In genomic region chr9:114735732-114736131, GRCh38 we compare ENCODE assay signal across 17 cellular contexts. TPM values are rescaled to one million over a fixed set of nuclear protein-coding genes. Genes with fewer than 3 reads are reported as not detected.
DNase-seq lines count a peak whose midpoint lies in the region; ATAC-seq and TF ChIP-seq lines count a peak whose summit lies in the region.
"Had no signal": no experiment of that assay in that cellular context is flagged by ENCODE, and none has a peak within 500 bp of the region (broad histone marks: within the 10 kb centered on the region; RNA-seq: fewer than 3 reads in every experiment).

No MANE protein-coding gene starts in this region.

- H3K27me3 Mint-ChIP-seq in activated naive CD4-positive, alpha-beta T cell treated with anti-CD3 and anti-CD28 coated beads for 36 hours (ENCODE audit: low read depth) = no peaks in the 10 kb centered on the region
- H3K27me3 Mint-ChIP-seq in effector memory CD8-positive, alpha-beta T cell = no peaks in the 10 kb centered on the region
- H3K27me3 Mint-ChIP-seq in stimulated activated naive CD8-positive, alpha-beta T cell treated with anti-CD3 and anti-CD28 coated beads, Interleukin-15, amount 100 ng/mL, for 72 hours = no peaks in the 10 kb centered on the region
- H3K27me3 Mint-ChIP-seq in endodermal cell (ENCODE audit: insufficient read depth) = peaks cover 19% of the 10 kb centered on the region

- intact Hi-C loops in activated naive CD4-positive, alpha-beta T cell treated with anti-CD3 and anti-CD28 coated beads for 36 hours (cut with micrococcal nuclease) = loop anchor here (2.0 to 5.0 kb wide), 2 partner anchors 45 to 328 kb away; no protein-coding TSS in a partner anchor

- no peak for DNase-seq in activated naive CD4-positive, alpha-beta T cell treated with anti-CD3 and anti-CD28 coated beads for 36 hours
- DNase-seq in activated naive CD4-positive, alpha-beta T cell treated with anti-CD3 and anti-CD28 coated beads, Interleukin-2, amount 50 U/mL, for 16 hours = no peak
- peak in 1 of 3 experiments; percentile 15 for DNase-seq in effector memory CD8-positive, alpha-beta T cell
- DNase-seq in stimulated activated naive CD8-positive, alpha-beta T cell treated with anti-CD3 and anti-CD28 coated beads, Interleukin-15, amount 100 ng/mL, for 72 hours = no peak
- DNase-seq in endodermal cell = no peak
- no peak for DNase-seq in NOMO-1 treated with dmso at 0.1 percent for 144 hours (lab: John Stamatoyannopoulos, UW; ENCODE audit: unreplicated experiment)
- DNase-seq in cerebellum (ENCODE audit: low spot score) = no peak
- DNase-seq: AML-193, islet precursor cell, NCI-H1930 had no signal

- H3K27ac ChIP-seq in endodermal cell (ENCODE audit: low read depth, low read length) = no peak overlapping the region
- H3K27ac ChIP-seq: coronary artery, gastroesophageal sphincter, prostate gland had no signal

- H3K27me3 ChIP-seq in endodermal cell (ENCODE audit: control insufficient read depth, insufficient read depth, low read length, poor library complexity, severe bottlenecking) = no peaks in the 10 kb centered on the region
- H3K27me3 ChIP-seq: gastroesophageal sphincter had no signal

- no peaks in the 10 kb centered on the region for H3K4me1 ChIP-seq in endodermal cell (ENCODE audit: control insufficient read depth, insufficient read depth, low read length)
- H3K4me1 ChIP-seq: gastroesophageal sphincter, prostate gland had no signal

- CTCF ChIA-PET in activated naive CD4-positive, alpha-beta T cell treated with anti-CD3 and anti-CD28 coated beads for 36 hours (lab: Charles Lee) = interaction anchor here (1.0 to 9.9 kb wide), 6 partner anchors 12 to 276 kb away, joined by 3 to 155 read pairs (median 20); partner anchors contain the start of gene TEX48

- peak overlapping the region; percentile 2 for H3K27ac Mint-ChIP-seq in activated naive CD4-positive, alpha-beta T cell treated with anti-CD3 and anti-CD28 coated beads for 36 hours
- H3K27ac Mint-ChIP-seq in effector memory CD8-positive, alpha-beta T cell = peak overlapping the region; percentile 80 to 89
- H3K27ac Mint-ChIP-seq in stimulated activated naive CD8-positive, alpha-beta T cell treated with anti-CD3 and anti-CD28 coated beads, Interleukin-15, amount 100 ng/mL, for 72 hours = peak overlapping the region in 1 of 2 donors; percentile 94
- no peak overlapping the region for H3K27ac Mint-ChIP-seq in endodermal cell

- no peaks in the 10 kb centered on the region for H3K9me3 Mint-ChIP-seq in activated naive CD4-positive, alpha-beta T cell treated with anti-CD3 and anti-CD28 coated beads for 36 hours
- no peaks in the 10 kb centered on the region for H3K9me3 Mint-ChIP-seq in effector memory CD8-positive, alpha-beta T cell
- H3K9me3 Mint-ChIP-seq in stimulated activated naive CD8-positive, alpha-beta T cell treated with anti-CD3 and anti-CD28 coated beads, Interleukin-15, amount 100 ng/mL, for 72 hours = peaks cover under 1 to 5% of the 10 kb centered on the region in 2 donors
- no peaks in the 10 kb centered on the region for H3K9me3 Mint-ChIP-seq in endodermal cell

- H3K4me3 Mint-ChIP-seq in activated naive CD4-positive, alpha-beta T cell treated with anti-CD3 and anti-CD28 coated beads for 36 hours = no peak overlapping the region
- H3K4me3 Mint-ChIP-seq in effector memory CD8-positive, alpha-beta T cell = peak overlapping the region; percentile 55 to 71
- H3K4me3 Mint-ChIP-seq in stimulated activated naive CD8-positive, alpha-beta T cell treated with anti-CD3 and anti-CD28 coated beads, Interleukin-15, amount 100 ng/mL, for 72 hours = peak overlapping the region; percentile 21 to 62
- no peak overlapping the region for H3K4me3 Mint-ChIP-seq in endodermal cell

- no peaks in the 10 kb centered on the region for H3K36me3 ChIP-seq in endodermal cell (ENCODE audit: control insufficient read depth, insufficient read depth, low read length)
- H3K36me3 ChIP-seq: gastroesophageal sphincter, prostate gland had no signal

- no peaks in the 10 kb centered on the region for H3K36me3 Mint-ChIP-seq in activated naive CD4-positive, alpha-beta T cell treated with anti-CD3 and anti-CD28 coated beads for 36 hours (ENCODE audit: low read depth)
- H3K36me3 Mint-ChIP-seq in effector memory CD8-positive, alpha-beta T cell (ENCODE audit: insufficient read depth) = peaks cover 3% of the 10 kb centered on the region
- H3K36me3 Mint-ChIP-seq in endodermal cell (ENCODE audit: low read depth) = no peaks in the 10 kb centered on the region

- WGBS in endodermal cell (ENCODE audit: insufficient coverage in 1 of 2, insufficient read length in 1 of 2), 2 experiments = 94 to 100% methylated on average over 3 to 4 of the region's 4 CpGs

- H3K9me3 ChIP-seq in endodermal cell (ENCODE audit: control insufficient read depth, low read length) = no peaks in the 10 kb centered on the region
- H3K9me3 ChIP-seq: gastroesophageal sphincter, prostate gland had no signal

- H3K9ac ChIP-seq in endodermal cell (ENCODE audit: extremely low read depth, low read length, poor library complexity, severe bottlenecking) = no peak overlapping the region

- peak; percentile 29 for ATAC-seq in SK-N-SH treated with all-trans-retinoic acid at 6 μM for 48 hours
- peak; percentile 68 for ATAC-seq in effector memory CD8-positive, alpha-beta T cell (replicated peaks)
- ATAC-seq in stimulated activated naive CD8-positive, alpha-beta T cell treated with anti-CD3 and anti-CD28 coated beads, Interleukin-15, amount 100 ng/mL, for 72 hours = no peak
- ATAC-seq: gastroesophageal sphincter had no signal

- H3K4me3 ChIP-seq in endodermal cell (ENCODE audit: low read length) = no peak overlapping the region
- H3K4me3 ChIP-seq: coronary artery, gastroesophageal sphincter, prostate gland had no signal

- peaks cover 56% of the 10 kb centered on the region for H3K4me1 Mint-ChIP-seq in activated naive CD4-positive, alpha-beta T cell treated with anti-CD3 and anti-CD28 coated beads for 36 hours (ENCODE audit: low read depth)
- peaks cover 32 to 35% of the 10 kb centered on the region in 2 donors for H3K4me1 Mint-ChIP-seq in effector memory CD8-positive, alpha-beta T cell (ENCODE audit: low read depth in 2 of 2)
- H3K4me1 Mint-ChIP-seq in stimulated activated naive CD8-positive, alpha-beta T cell treated with anti-CD3 and anti-CD28 coated beads, Interleukin-15, amount 100 ng/mL, for 72 hours = peaks cover 68% of the 10 kb centered on the region
- H3K4me1 Mint-ChIP-seq in endodermal cell = no peaks in the 10 kb centered on the region

- TF ChIP-seq CTCF in endodermal cell (conservative IDR thresholded peaks at IDR 0.05) = no peak

TF ChIP-seq in SK-N-SH treated with all-trans-retinoic acid at 6 μM for 48 hours, 23 proteins besides CTCF, POLR2A, EP300 and RAD21:
- TF ChIP-seq ZNF565 (CRISPR knock-in tag; conservative IDR thresholded peaks at IDR 0.05; ENCODE audit: low read depth) (no peak), ESRRG (CRISPR knock-in tag; IDR thresholded peaks at IDR 0.05) (no peak), RARB (CRISPR knock-in tag; IDR thresholded peaks at IDR 0.05) (no peak), CSRNP3 (CRISPR knock-in tag; IDR thresholded peaks at IDR 0.05) (no peak), CREB5 (CRISPR knock-in tag; IDR thresholded peaks at IDR 0.05; ENCODE audit: low read depth) (no peak), ISL1 (CRISPR knock-in tag; IDR thresholded peaks at IDR 0.05) (no peak), BACH2 (CRISPR knock-in tag; IDR thresholded peaks at IDR 0.05; ENCODE audit: borderline replicate concordance) (no peak), GLIS3 (CRISPR knock-in tag; IDR thresholded peaks at IDR 0.05) (no peak), TOX (CRISPR knock-in tag; IDR thresholded peaks at IDR 0.05; ENCODE audit: borderline replicate concordance) (no peak), ZNF8 (CRISPR knock-in tag; IDR thresholded peaks at IDR 0.05) (no peak), CSDC2 (CRISPR knock-in tag; IDR thresholded peaks at IDR 0.05) (no peak), ZFP30 (CRISPR knock-in tag; IDR thresholded peaks at IDR 0.05) (no peak)

RNA-seq across cellular contexts. Expression of gene TEX48, which starts 53.7 kb away (rescaled TPM):
- not detected for total RNA-seq in activated naive CD4-positive, alpha-beta T cell treated with anti-CD3 and anti-CD28 coated beads for 36 hours
- not detected for total RNA-seq in endodermal cell
- not detected for polyA plus RNA-seq in endodermal cell (2013, experiment 1 of 2)
- not detected for polyA plus RNA-seq in endodermal cell (2013, experiment 2 of 2)
- total RNA-seq in cerebellum = not detected
- total RNA-seq: gastroesophageal sphincter, H1, LHCN-M2, prostate gland, ureter had no signal
- polyA plus RNA-seq: H1 had no signal

Comparison
In these comparisons a context has a peak if more than half of its experiments do, and no peak if none do; other contexts are left out.
1. H3K4me3 Mint-ChIP-seq: peak in effector memory CD8-positive, alpha-beta T cell (2 of 2) and stimulated activated naive CD8-positive, alpha-beta T cell treated with anti-CD3 and anti-CD28 coated beads, Interleukin-15, amount 100 ng/mL, for 72 hours (2 of 2); none in activated naive CD4-positive, alpha-beta T cell treated with anti-CD3 and anti-CD28 coated beads for 36 hours (single experiment) and endodermal cell (single experiment).